26 cellular contexts compared by ENCODE assay signal in the genomic region with DNA sequence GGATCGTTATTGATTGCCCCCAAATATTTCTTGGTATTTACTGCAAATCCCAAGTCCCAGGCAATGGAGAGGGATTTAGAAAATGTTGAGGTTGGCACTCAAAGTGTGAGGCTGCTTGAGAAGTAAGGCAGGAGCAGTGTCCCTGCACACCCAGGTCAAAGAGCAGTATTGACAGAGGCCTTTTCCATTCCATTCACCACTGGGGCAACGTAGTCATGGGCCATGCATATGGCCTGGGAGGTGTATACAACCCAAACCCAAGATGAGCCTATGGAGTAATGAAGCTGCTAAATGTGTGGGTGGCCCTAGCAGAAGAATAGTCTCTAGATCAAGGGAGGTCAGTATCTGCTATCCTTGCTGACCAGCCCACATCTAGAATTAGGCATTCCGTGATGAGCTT.
"Had no signal": no experiment of that assay in that cellular context is flagged by ENCODE, and none has a peak within 500 bp of the region (broad histone marks: within the 10 kb centered on the region; RNA-seq: fewer than 3 reads in every experiment).

No MANE protein-coding gene starts in this region.

- ATAC-seq: activated naive CD8-positive, alpha-beta T cell treated with anti-CD3 and anti-CD28 coated beads, Interleukin-2, amount 50 U/mL, for 24 hours; foreskin keratinocyte; heart left ventricle; left lung; natural killer cell; right lobe of liver had no signal

- DNase-seq: activated CD4-positive, alpha-beta T cell treated with anti-CD3 and anti-CD28 coated beads for 4 hours; activated CD4-positive, alpha-beta T cell treated with anti-CD3 and anti-CD28 coated beads, Interleukin-2, amount 50 U/mL, for 4 hours; activated naive CD8-positive, alpha-beta T cell treated with anti-CD3 and anti-CD28 coated beads, Interleukin-2, amount 50 U/mL, for 24 hours; activated T-cell treated with anti-CD3 and anti-CD28 coated beads, Interleukin-2, amount 50 U/mL, for 1 hour; amygdala; caudate nucleus; foreskin keratinocyte; hypothalamus; kidney glomerular epithelial cell; left lung; natural killer cell; stimulated activated CD4-positive, alpha-beta T cell treated with anti-CD3 and anti-CD28 coated beads, Interleukin-1b, Interleukin-23, amount 100 ng/mL, for 48 hours; stimulated activated CD4-positive, alpha-beta T cell treated with anti-CD3 and anti-CD28 coated beads, Interleukin-4, amount 100 ng/mL, for 4 hours; stimulated activated naive CD4-positive, alpha-beta T cell; SW 1271; T-helper 9 cell; transverse colon; uterus had no signal

- H3K4me3 Mint-ChIP-seq: activated naive CD4-positive, alpha-beta T cell treated with anti-CD3 and anti-CD28 coated beads, Interleukin-2, amount 50 U/mL, for 24 hours; activated naive CD8-positive, alpha-beta T cell treated with anti-CD3 and anti-CD28 coated beads, Interleukin-2, amount 50 U/mL, for 24 hours; dendritic cell treated with granulocyte-macrophage colony-stimulating factor and Interleukin-4, amounts not matched to agents 40 ng/mL and 50 ng/mL, for 4 days; natural killer cell; T-helper 1 cell treated with Interleukin-12 subunit alpha and Interleukin-12 subunit beta and Interleukin-4 antibody, amounts not matched to agents 30 μg/mL and 1 μg/mL, for 36 hours had no signal

- H3K36me3 ChIP-seq: esophagus muscularis mucosa, heart left ventricle, left lung, right lobe of liver, transverse colon, uterus had no signal

- H3K27ac ChIP-seq: esophagus muscularis mucosa, foreskin keratinocyte, heart left ventricle, left lung, right lobe of liver, skin epidermis, transverse colon, uterus, VCaP had no signal

- H3K4me1 Mint-ChIP-seq: activated naive CD4-positive, alpha-beta T cell treated with anti-CD3 and anti-CD28 coated beads, Interleukin-2, amount 50 U/mL, for 24 hours; activated naive CD8-positive, alpha-beta T cell treated with anti-CD3 and anti-CD28 coated beads, Interleukin-2, amount 50 U/mL, for 24 hours; natural killer cell had no signal

- H3K27me3 ChIP-seq: right lobe of liver, transverse colon, uterus had no signal

- H3K4me3 ChIP-seq: esophagus muscularis mucosa, heart left ventricle, left lung, right lobe of liver, skin epidermis, transverse colon, uterus had no signal

- H3K27me3 Mint-ChIP-seq: activated naive CD4-positive, alpha-beta T cell treated with anti-CD3 and anti-CD28 coated beads, Interleukin-2, amount 50 U/mL, for 24 hours had no signal

- H3K9me3 ChIP-seq: esophagus muscularis mucosa, heart left ventricle, left lung, right lobe of liver, transverse colon, uterus had no signal

- H3K4me1 ChIP-seq: foreskin keratinocyte, left lung, right lobe of liver, uterus had no signal

- H3K9me3 Mint-ChIP-seq: activated naive CD4-positive, alpha-beta T cell treated with anti-CD3 and anti-CD28 coated beads, Interleukin-2, amount 50 U/mL, for 24 hours; activated naive CD8-positive, alpha-beta T cell treated with anti-CD3 and anti-CD28 coated beads, Interleukin-2, amount 50 U/mL, for 24 hours; dendritic cell treated with granulocyte-macrophage colony-stimulating factor and Interleukin-4, amounts not matched to agents 40 ng/mL and 50 ng/mL, for 4 days; natural killer cell; T-helper 1 cell treated with Interleukin-12 subunit alpha and Interleukin-12 subunit beta and Interleukin-4 antibody, amounts not matched to agents 30 μg/mL and 1 μg/mL, for 36 hours had no signal

- H3K27ac Mint-ChIP-seq: activated naive CD4-positive, alpha-beta T cell treated with anti-CD3 and anti-CD28 coated beads, Interleukin-2, amount 50 U/mL, for 24 hours; activated naive CD8-positive, alpha-beta T cell treated with anti-CD3 and anti-CD28 coated beads, Interleukin-2, amount 50 U/mL, for 24 hours; dendritic cell treated with granulocyte-macrophage colony-stimulating factor and Interleukin-4, amounts not matched to agents 40 ng/mL and 50 ng/mL, for 4 days; natural killer cell; T-helper 1 cell treated with Interleukin-12 subunit alpha and Interleukin-12 subunit beta and Interleukin-4 antibody, amounts not matched to agents 30 μg/mL and 1 μg/mL, for 36 hours had no signal

- H3K36me3 Mint-ChIP-seq: activated naive CD4-positive, alpha-beta T cell treated with anti-CD3 and anti-CD28 coated beads, Interleukin-2, amount 50 U/mL, for 24 hours; natural killer cell had no signal
